ENCODE assay signal across 10 cellular contexts in the genomic region with DNA sequence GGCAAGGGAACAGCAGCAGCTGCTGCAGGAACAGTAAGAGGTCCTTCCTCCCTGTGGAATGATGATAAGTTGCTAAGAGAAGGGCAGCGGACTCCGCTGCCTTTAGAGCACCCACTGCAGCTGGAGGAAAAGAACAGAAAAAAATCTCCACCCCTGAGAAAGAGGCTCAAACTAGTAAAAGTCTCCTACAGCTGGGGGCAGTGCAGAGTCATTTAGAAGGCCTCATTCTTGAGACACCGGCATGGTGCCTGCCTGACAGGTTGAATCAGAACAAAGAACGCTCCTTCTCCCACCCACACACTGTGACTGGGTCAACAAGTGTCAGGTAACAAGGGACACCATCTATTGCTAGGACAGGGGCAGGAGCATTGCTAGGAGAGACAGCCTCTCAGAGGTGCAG.
A peak's percentile ranks its signal among the peaks of the same experiment; 100 is the strongest.
DNase-seq lines count a peak whose midpoint lies in the region; ATAC-seq and TF ChIP-seq lines count a peak whose summit lies in the region.
"Had no signal": no experiment of that assay in that cellular context is flagged by ENCODE, and none has a peak within 500 bp of the region (broad histone marks: within the 10 kb centered on the region; RNA-seq: fewer than 3 reads in every experiment).

No MANE protein-coding gene starts in this region.

- no peaks in the 10 kb centered on the region for H3K27me3 ChIP-seq in smooth muscle cell (ENCODE audit: low read depth)

- H3K4me1 ChIP-seq in smooth muscle cell (ENCODE audit: low read depth): peaks cover 5% of the 10 kb centered on the region

- 10% methylated on average over 4 of the region's 4 CpGs for WGBS in smooth muscle cell (ENCODE audit: low lambda C conversion rate)

- no peaks in the 10 kb centered on the region for H3K79me2 ChIP-seq in smooth muscle cell (ENCODE audit: low read depth)

- no peaks in the 10 kb centered on the region for H3K9me3 ChIP-seq in smooth muscle cell (replicated peaks; ENCODE audit: low read depth)

- ATAC-seq in HG03159 (IDR thresholded peaks at IDR 0.05; ENCODE audit: unreplicated experiment): no peak

- H3K4me3 ChIP-seq in smooth muscle cell: no peak overlapping the region

- DNase-seq in activated CD4-positive, alpha-beta T cell treated with anti-CD3 and anti-CD28 coated beads for 48 hours: peak; percentile 22
- no peak for DNase-seq in activated CD4-positive, alpha-beta T cell treated with anti-CD3 and anti-CD28 coated beads for 1 hour
- DNase-seq in NCI-H2029 (lab: John Stamatoyannopoulos, UW) (peak; percentile 90), ecto neural progenitor cell (ENCODE audit: low spot score) (peak; percentile 71), smooth muscle cell (lab: John Stamatoyannopoulos, UW; ENCODE audit: unreplicated experiment) (no peak), activated T-cell treated with anti-CD3 and anti-CD28 coated beads for 4 hours (no peak)
- DNase-seq in stimulated activated naive CD4-positive, alpha-beta T cell (lab: John Stamatoyannopoulos, UW): no peak
- DNase-seq: activated naive CD8-positive, alpha-beta T cell treated with anti-CD3 and anti-CD28 coated beads, Interleukin-2, amount 10 ng/mL, durations not matched to agents 7 days and 5 days; MV-4-11 had no signal

- no peaks in the 10 kb centered on the region for H3K36me3 ChIP-seq in smooth muscle cell (ENCODE audit: low read depth)

- no peak overlapping the region for H3K4me2 ChIP-seq in smooth muscle cell

- no peak overlapping the region for H3K9ac ChIP-seq in smooth muscle cell (ENCODE audit: low read depth)

- H2AFZ ChIP-seq in smooth muscle cell (ENCODE audit: low read depth): no peak overlapping the region

- no peak overlapping the region for H3K27ac ChIP-seq in smooth muscle cell (ENCODE audit: low read depth)

- TF ChIP-seq CTCF in smooth muscle cell (IDR thresholded peaks at IDR 0.05; ENCODE audit: borderline replicate concordance, insufficient read depth, poor library complexity, severe bottlenecking): peak; percentile 14

- no peaks in the 10 kb centered on the region for H3F3A ChIP-seq in smooth muscle cell (ENCODE audit: low read depth)

- no peaks in the 10 kb centered on the region for H4K20me1 ChIP-seq in smooth muscle cell (ENCODE audit: low read depth)

Comparison
In these comparisons a context has a peak if more than half of its experiments do, and no peak if none do; other contexts are left out.
1. DNase-seq: peak in activated CD4-positive, alpha-beta T cell treated with anti-CD3 and anti-CD28 coated beads for 48 hours (single experiment), NCI-H2029 (single experiment) and ecto neural progenitor cell (single experiment); none in activated CD4-positive, alpha-beta T cell treated with anti-CD3 and anti-CD28 coated beads for 1 hour (single experiment), smooth muscle cell (single experiment), stimulated activated naive CD4-positive, alpha-beta T cell (0 of 6) and activated T-cell treated with anti-CD3 and anti-CD28 coated beads for 4 hours (single experiment).